In genomic region chr17:9676084-9676483, GRCh38 we compare ENCODE assay signal across 15 cellular contexts. TPM values are rescaled to one million over a fixed set of nuclear protein-coding genes. Genes with fewer than 3 reads are reported as not detected.
DNase-seq lines count a peak whose midpoint lies in the region; ATAC-seq and TF ChIP-seq lines count a peak whose summit lies in the region.
"Had no signal": no experiment of that assay in that cellular context is flagged by ENCODE, and none has a peak within 500 bp of the region (broad histone marks: within the 10 kb centered on the region; RNA-seq: fewer than 3 reads in every experiment).

No MANE protein-coding gene starts in this region.

- no peaks in the 10 kb centered on the region for H3K27me3 ChIP-seq in left lung
- H3K27me3 ChIP-seq: tibial artery had no signal

- H3K4me3 ChIP-seq in astrocyte of the cerebellum (ENCODE audit: low read depth, low read length) (no peak overlapping the region), left lung (no peak overlapping the region)
- H3K4me3 ChIP-seq: tibial artery had no signal

- POLR2A ChIA-PET in activated CD4-positive, alpha-beta memory T cell treated with anti-CD3 and anti-CD28 coated beads, Interleukin-2, amount 10 ng/mL, durations not matched to agents 7 days and 5 days (lab: Charles Lee) = no interaction called here

- peaks cover 5% of the 10 kb centered on the region for H3K36me3 Mint-ChIP-seq in activated CD4-positive, alpha-beta memory T cell treated with anti-CD3 and anti-CD28 coated beads, Interleukin-2, amount 10 ng/mL, durations not matched to agents 7 days and 5 days (ENCODE audit: low read depth)

- no peak overlapping the region for H3K4me3 Mint-ChIP-seq in activated CD4-positive, alpha-beta memory T cell treated with anti-CD3 and anti-CD28 coated beads, Interleukin-2, amount 10 ng/mL, durations not matched to agents 7 days and 5 days
- H3K4me3 Mint-ChIP-seq: activated naive CD8-positive, alpha-beta T cell treated with anti-CD3 and anti-CD28 coated beads for 36 hours had no signal

- H3K4me1 Mint-ChIP-seq in activated CD4-positive, alpha-beta memory T cell treated with anti-CD3 and anti-CD28 coated beads, Interleukin-2, amount 10 ng/mL, durations not matched to agents 7 days and 5 days = peaks cover 12% of the 10 kb centered on the region
- H3K4me1 Mint-ChIP-seq: activated naive CD8-positive, alpha-beta T cell treated with anti-CD3 and anti-CD28 coated beads for 36 hours had no signal

- peaks cover 5% of the 10 kb centered on the region for H3K27me3 Mint-ChIP-seq in activated CD4-positive, alpha-beta memory T cell treated with anti-CD3 and anti-CD28 coated beads, Interleukin-2, amount 10 ng/mL, durations not matched to agents 7 days and 5 days
- H3K27me3 Mint-ChIP-seq: activated naive CD8-positive, alpha-beta T cell treated with anti-CD3 and anti-CD28 coated beads for 36 hours had no signal

- ATAC-seq in left lung (peak; percentile 40), HG02763 (IDR thresholded peaks at IDR 0.05; ENCODE audit: unreplicated experiment) (no peak), GM18505 (IDR thresholded peaks at IDR 0.05; ENCODE audit: unreplicated experiment) (no peak)

- CTCF ChIA-PET in activated CD4-positive, alpha-beta memory T cell treated with anti-CD3 and anti-CD28 coated beads, Interleukin-2, amount 10 ng/mL, durations not matched to agents 7 days and 5 days (lab: Charles Lee) = interaction anchor here (1.1 to 3.4 kb wide), 2 partner anchors 9 to 100 kb away, joined by 3 to 19 read pairs; partner anchors contain the start of genes CFAP52 and STX8

- in situ Hi-C loops in astrocyte of the cerebellum (cut with HindIII; ENCODE audit: low sequenced_read_pairs) = loop anchor here (5.0 kb wide), 1 partner anchor 46 kb away; no protein-coding TSS in a partner anchor

- H3K27ac Mint-ChIP-seq in activated CD4-positive, alpha-beta memory T cell treated with anti-CD3 and anti-CD28 coated beads, Interleukin-2, amount 10 ng/mL, durations not matched to agents 7 days and 5 days = no peak overlapping the region
- H3K27ac Mint-ChIP-seq: activated naive CD8-positive, alpha-beta T cell treated with anti-CD3 and anti-CD28 coated beads for 36 hours had no signal

- intact Hi-C loops in left lung (cut with DNase I) = no loop called here

- peaks cover 9% of the 10 kb centered on the region for H3K9me3 Mint-ChIP-seq in activated CD4-positive, alpha-beta memory T cell treated with anti-CD3 and anti-CD28 coated beads, Interleukin-2, amount 10 ng/mL, durations not matched to agents 7 days and 5 days

- H3K27ac ChIP-seq in left lung = no peak overlapping the region
- H3K27ac ChIP-seq: tibial artery had no signal

- peak; percentile 16 for DNase-seq in A172 (ENCODE audit: low spot score)
- DNase-seq in HT-29 (ENCODE audit: low spot score) = peak; percentile 43
- no peak for DNase-seq in astrocyte of the cerebellum (ENCODE audit: low read depth)
- DNase-seq in left lung = no peak
- DNase-seq in stimulated activated CD4-positive, alpha-beta T cell treated with anti-CD3 and anti-CD28 coated beads, Interleukin-2, amount 100 ng/mL, for 24 hours = no peak
- no peak for DNase-seq in activated CD4-positive, alpha-beta memory T cell treated with anti-CD3 and anti-CD28 coated beads, Interleukin-2, amount 10 ng/mL, durations not matched to agents 7 days and 5 days
- DNase-seq: activated naive CD8-positive, alpha-beta T cell treated with anti-CD3 and anti-CD28 coated beads for 36 hours; AML-193; glutamatergic neuron; NCI-H2081 treated with DMSO at 0.1 percent for 48 hours; retina; tibial artery had no signal

- peaks cover 0 to 12% of the 10 kb centered on the region in 2 donors for H3K9me3 ChIP-seq in left lung

- H3K4me1 ChIP-seq in left lung = no peaks in the 10 kb centered on the region
- H3K4me1 ChIP-seq: tibial artery had no signal

- no peaks in the 10 kb centered on the region for H3K36me3 ChIP-seq in left lung
- H3K36me3 ChIP-seq: tibial artery had no signal

- no peak for TF ChIP-seq POLR2A in GM18505 (IDR thresholded peaks at IDR 0.05; ENCODE audit: borderline replicate concordance, extremely low read depth, insufficient read depth, insufficient read length)

- TF ChIP-seq CTCF in astrocyte of the cerebellum (IDR thresholded peaks at IDR 0.05; ENCODE audit: low read depth, low read length, missing control alignments) (peak; percentile 31), left lung (IDR thresholded peaks at IDR 0.05) (no peak)

RNA-seq across cellular contexts. Expression of gene USP43, which starts 30.8 kb away (rescaled TPM):
- total RNA-seq in A172 (2014; rRNA removed; shearing (Covaris generic)) = 3.1 and 3.7 TPM in 2 replicates
- 13.6 and 21.7 TPM in 2 replicates for total RNA-seq in HT-29 (2014; rRNA removed; shearing (Covaris generic))
- total RNA-seq in left lung = 1 to 10 TPM; 4.9 to 6.2 TPM
- total RNA-seq in activated CD4-positive, alpha-beta memory T cell treated with anti-CD3 and anti-CD28 coated beads, Interleukin-2, amount 10 ng/mL, durations not matched to agents 7 days and 5 days = under 1 TPM; 0.25 to 0.30 TPM
- total RNA-seq: IMR-90 had no signal

Comparison
In these comparisons a context has a peak if more than half of its experiments do, and no peak if none do; other contexts are left out.
1. DNase-seq: peak in A172 (single experiment) and HT-29 (single experiment); none in astrocyte of the cerebellum (single experiment), left lung (0 of 2), stimulated activated CD4-positive, alpha-beta T cell treated with anti-CD3 and anti-CD28 coated beads, Interleukin-2, amount 100 ng/mL, for 24 hours (0 of 2) and activated CD4-positive, alpha-beta memory T cell treated with anti-CD3 and anti-CD28 coated beads, Interleukin-2, amount 10 ng/mL, durations not matched to agents 7 days and 5 days (single experiment).